22 cellular contexts compared by ENCODE assay signal in genomic region chr16:86067516-86067915, GRCh38.
"Had no signal": no experiment of that assay in that cellular context is flagged by ENCODE, and none has a peak within 500 bp of the region (broad histone marks: within the 10 kb centered on the region; RNA-seq: fewer than 3 reads in every experiment).

No MANE protein-coding gene starts in this region.

- H3K9me3 Mint-ChIP-seq: central memory CD8-positive, alpha-beta T cell; naive thymus-derived CD8-positive, alpha-beta T cell; neural crest cell; stimulated activated naive B cell treated with anti-CD40 and anti-IgM and Interleukin-4, amounts not matched to agents 10 μg/mL and 1 μg/mL and 100 μg/mL, for 72 hours; stimulated activated naive CD8-positive, alpha-beta T cell treated with anti-CD3 and anti-CD28 coated beads, Interleukin-15, Interleukin-2, amounts not matched to agents 100 ng/mL and 50 ng/mL, for 24 hours had no signal

- H3K36me3 Mint-ChIP-seq: naive thymus-derived CD8-positive, alpha-beta T cell; stimulated activated naive B cell treated with anti-CD40 and anti-IgM and Interleukin-4, amounts not matched to agents 10 μg/mL and 1 μg/mL and 100 μg/mL, for 72 hours had no signal

- H3K36me3 ChIP-seq: esophagus muscularis mucosa, gastroesophageal sphincter, heart right ventricle, sigmoid colon, thoracic aorta, tibial nerve, upper lobe of left lung had no signal

- H3K9me3 ChIP-seq: esophagus muscularis mucosa, gastroesophageal sphincter, heart right ventricle, psoas muscle, sigmoid colon, thoracic aorta, tibial nerve, upper lobe of left lung had no signal

- H3K4me3 ChIP-seq: coronary artery, esophagus muscularis mucosa, gastroesophageal sphincter, heart right ventricle, psoas muscle, sigmoid colon, thoracic aorta, tibial nerve, upper lobe of left lung had no signal

- H3K4me1 ChIP-seq: foreskin keratinocyte, psoas muscle had no signal

- ATAC-seq: foreskin keratinocyte; gastroesophageal sphincter; heart right ventricle; left lobe of liver; naive thymus-derived CD8-positive, alpha-beta T cell; psoas muscle; right cardiac atrium; stimulated activated naive B cell treated with anti-CD40 and anti-IgM and Interleukin-4, amounts not matched to agents 10 μg/mL and 1 μg/mL and 100 μg/mL, for 72 hours had no signal

- H3K27ac Mint-ChIP-seq: stimulated activated naive B cell treated with anti-CD40 and anti-IgM and Interleukin-4, amounts not matched to agents 10 μg/mL and 1 μg/mL and 100 μg/mL, for 72 hours; stimulated activated naive CD8-positive, alpha-beta T cell treated with anti-CD3 and anti-CD28 coated beads, Interleukin-15, Interleukin-2, amounts not matched to agents 100 ng/mL and 50 ng/mL, for 24 hours had no signal

- H3K4me3 Mint-ChIP-seq: central memory CD8-positive, alpha-beta T cell; naive thymus-derived CD8-positive, alpha-beta T cell; neural crest cell; stimulated activated naive B cell treated with anti-CD40 and anti-IgM and Interleukin-4, amounts not matched to agents 10 μg/mL and 1 μg/mL and 100 μg/mL, for 72 hours; stimulated activated naive CD8-positive, alpha-beta T cell treated with anti-CD3 and anti-CD28 coated beads, Interleukin-15, Interleukin-2, amounts not matched to agents 100 ng/mL and 50 ng/mL, for 24 hours had no signal

- DNase-seq: dermis blood vessel endothelial cell; effector memory CD4-positive, alpha-beta T cell; foreskin keratinocyte; glutamatergic neuron; heart right ventricle; hippocampal formation; mammary epithelial cell; psoas muscle; sigmoid colon; stimulated activated naive B cell treated with anti-CD40 and anti-IgM and Interleukin-4, amounts not matched to agents 10 μg/mL and 1 μg/mL and 100 μg/mL, for 72 hours; upper lobe of left lung had no signal

- H3K4me1 Mint-ChIP-seq: central memory CD8-positive, alpha-beta T cell; stimulated activated naive B cell treated with anti-CD40 and anti-IgM and Interleukin-4, amounts not matched to agents 10 μg/mL and 1 μg/mL and 100 μg/mL, for 72 hours had no signal

- H3K27me3 ChIP-seq: esophagus muscularis mucosa, foreskin keratinocyte, gastroesophageal sphincter, sigmoid colon had no signal

- H3K27ac ChIP-seq: coronary artery, esophagus muscularis mucosa, foreskin keratinocyte, gastroesophageal sphincter, heart right ventricle, psoas muscle, sigmoid colon, thoracic aorta, tibial nerve, upper lobe of left lung had no signal
